ENCODE assay signal across 9 cellular contexts in the genomic region with DNA sequence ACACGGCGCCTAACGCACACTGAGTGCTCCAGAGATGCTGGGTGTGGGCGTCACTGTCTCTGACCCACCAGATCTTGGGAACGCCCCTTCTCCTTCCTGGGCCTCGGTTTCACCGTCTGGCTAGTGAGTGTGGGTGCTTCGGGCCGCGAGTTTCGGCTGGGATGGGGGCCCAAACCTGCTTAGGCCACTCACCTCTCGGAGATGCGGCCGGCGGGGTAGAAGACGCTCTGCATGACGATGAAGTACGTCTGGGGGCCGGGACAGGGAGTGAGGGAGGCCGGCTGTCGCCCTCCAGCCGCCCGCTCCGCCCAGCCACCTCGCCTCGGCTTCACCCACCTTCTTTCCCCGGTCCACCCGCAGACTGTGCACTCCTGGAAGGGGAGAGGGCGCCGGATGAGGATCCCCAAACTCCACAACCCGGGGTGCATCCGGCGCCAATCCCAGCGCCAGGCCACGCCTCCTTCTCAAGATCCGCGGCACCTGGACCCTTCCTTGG. TPM values are rescaled to one million over a fixed set of nuclear protein-coding genes. Genes with fewer than 3 reads are reported as not detected.
DNase-seq lines count a peak whose midpoint lies in the region; ATAC-seq and TF ChIP-seq lines count a peak whose summit lies in the region.
"Had no signal": no experiment of that assay in that cellular context is flagged by ENCODE, and none has a peak within 500 bp of the region (broad histone marks: within the 10 kb centered on the region; RNA-seq: fewer than 3 reads in every experiment).

No MANE protein-coding gene starts in this region.

- H3K4me3 ChIP-seq in cardiac muscle cell (peak overlapping the region; percentile 14), iPS-18c (ENCODE audit: insufficient read depth, low read depth, low read length) (peak overlapping the region; percentile 84), upper lobe of right lung (peak overlapping the region; percentile 43), aorta (ENCODE audit: low read length in 2 of 2) (no peak overlapping the region)
- H3K4me3 ChIP-seq: adrenal gland had no signal

- H3K27ac ChIP-seq in cardiac muscle cell = no peak overlapping the region
- no peak overlapping the region for H3K27ac ChIP-seq in upper lobe of right lung
- H3K27ac ChIP-seq in aorta (ENCODE audit: low read depth in 1 of 2, low read length in 2 of 2) = no peak overlapping the region
- H3K27ac ChIP-seq: adrenal gland had no signal

- no peak for ATAC-seq in left cardiac atrium
- peak; percentile 8 to 17 for ATAC-seq in activated naive CD4-positive, alpha-beta T cell treated with anti-CD3 and anti-CD28 coated beads, Interleukin-2, amount 50 U/mL, for 72 hours
- ATAC-seq in upper lobe of right lung = no peak
- ATAC-seq in aorta (ENCODE audit: low FRiP score) = no peak

- intact Hi-C loops in left cardiac atrium (cut with DNase I) = no loop called here
- intact Hi-C loops in upper lobe of right lung (cut with DNase I) = loop anchor here (10.0 kb wide), 1 partner anchor 192 kb away; the partner anchor contains the start of gene TOR2A
- intact Hi-C loops in aorta (cut with DNase I) = loop anchor here in 1 of 2 donors (10.0 kb wide), 1 partner anchor 422 kb away; no protein-coding TSS in a partner anchor

- WGBS in aorta, 2 donors = 9% methylated on average over 34 to 37 of the region's 37 CpGs

- H3K36me3 ChIP-seq in cardiac muscle cell (no peaks in the 10 kb centered on the region), upper lobe of right lung (no peaks in the 10 kb centered on the region), aorta (ENCODE audit: control insufficient read depth in 1 of 2, insufficient read depth in 2 of 2, low read length in 1 of 2) (no peaks in the 10 kb centered on the region)
- H3K36me3 ChIP-seq: adrenal gland had no signal

- H3K27me3 ChIP-seq in cardiac muscle cell = peaks cover 36% of the 10 kb centered on the region
- H3K27me3 ChIP-seq in upper lobe of right lung = peaks cover 11% of the 10 kb centered on the region
- H3K27me3 ChIP-seq in aorta (ENCODE audit: control insufficient read depth in 1 of 2, insufficient read depth in 2 of 2, low read length in 1 of 2) = no peaks in the 10 kb centered on the region

- no peaks in the 10 kb centered on the region for H3K9me3 Mint-ChIP-seq in activated naive CD4-positive, alpha-beta T cell treated with anti-CD3 and anti-CD28 coated beads, Interleukin-2, amount 50 U/mL, for 72 hours

- H3K4me1 ChIP-seq in cardiac muscle cell (ENCODE audit: low read depth) = no peaks in the 10 kb centered on the region
- H3K4me1 ChIP-seq in upper lobe of right lung = peaks cover 27% of the 10 kb centered on the region
- peaks cover 0 to 2% of the 10 kb centered on the region in 2 donors for H3K4me1 ChIP-seq in aorta (ENCODE audit: control insufficient read depth in 1 of 2, insufficient read depth in 2 of 2, low read length in 2 of 2)

- H3K27ac Mint-ChIP-seq in activated naive CD4-positive, alpha-beta T cell treated with anti-CD3 and anti-CD28 coated beads, Interleukin-2, amount 50 U/mL, for 72 hours = no peak overlapping the region

- no peaks in the 10 kb centered on the region for H3K36me3 Mint-ChIP-seq in activated naive CD4-positive, alpha-beta T cell treated with anti-CD3 and anti-CD28 coated beads, Interleukin-2, amount 50 U/mL, for 72 hours

- DNase-seq in cardiac muscle cell (ENCODE audit: low read depth in 1 of 2, low spot score in 1 of 2) (no peak), left cardiac atrium (no peak), upper lobe of right lung (no peak), NCI-H2196 (lab: John Stamatoyannopoulos, UW; ENCODE audit: unreplicated experiment) (no peak), HCEC 1CT (no peak), aorta (no peak)
- no peak for DNase-seq in activated naive CD4-positive, alpha-beta T cell treated with anti-CD3 and anti-CD28 coated beads, Interleukin-2, amount 50 U/mL, for 72 hours (ENCODE audit: low spot score in 2 of 2)
- DNase-seq: adrenal gland had no signal

- H3K9me3 ChIP-seq in cardiac muscle cell (ENCODE audit: low read depth) = no peaks in the 10 kb centered on the region
- H3K9me3 ChIP-seq in iPS-18c (ENCODE audit: control insufficient read depth, insufficient read depth, low read length) = peaks cover under 1% of the 10 kb centered on the region
- no peaks in the 10 kb centered on the region for H3K9me3 ChIP-seq in upper lobe of right lung
- H3K9me3 ChIP-seq in aorta (ENCODE audit: control insufficient read depth, low read length) = no peaks in the 10 kb centered on the region
- H3K9me3 ChIP-seq: adrenal gland had no signal

- TF ChIP-seq CTCF in cardiac muscle cell (IDR thresholded peaks at IDR 0.05; ENCODE audit: low read depth, low read length) (no peak), upper lobe of right lung (IDR thresholded peaks at IDR 0.05) (no peak)

RNA-seq across cellular contexts. Expression of gene PIP5KL1, which starts 3.6 kb away (rescaled TPM):
- 0.89 and 1.7 TPM in 2 replicates for total RNA-seq in cardiac muscle cell
- 3.4 and 3.5 TPM in 2 replicates for polyA plus RNA-seq in cardiac muscle cell
- total RNA-seq in left cardiac atrium = under 1 TPM; 0.50 to 0.99 TPM
- total RNA-seq in activated naive CD4-positive, alpha-beta T cell treated with anti-CD3 and anti-CD28 coated beads, Interleukin-2, amount 50 U/mL, for 72 hours = 1 to 10 TPM; 4.0 to 6.8 TPM
- total RNA-seq in upper lobe of right lung = 3.5 TPM
- 1 to 10 TPM; 3.0 TPM for total RNA-seq in aorta
- polyA plus RNA-seq in aorta = 1 to 10 TPM; 1.4 to 4.5 TPM

RNA-seq across cellular contexts. Expression of gene ST6GALNAC4, which starts 10.2 kb away (rescaled TPM):
- 66.2 and 119 TPM in 2 replicates for total RNA-seq in cardiac muscle cell
- 48.8 and 71.4 TPM in 2 replicates for polyA plus RNA-seq in cardiac muscle cell
- total RNA-seq in left cardiac atrium = 10 to 100 TPM; 35.8 to 49.9 TPM
- total RNA-seq in activated naive CD4-positive, alpha-beta T cell treated with anti-CD3 and anti-CD28 coated beads, Interleukin-2, amount 50 U/mL, for 72 hours = 10 to 100 TPM; 24.5 to 43.2 TPM
- 58.8 TPM for total RNA-seq in upper lobe of right lung
- total RNA-seq in aorta = 10 to 100 TPM; 34.9 to 46.5 TPM
- 10 to 100 TPM; 17.7 to 25.5 TPM for polyA plus RNA-seq in aorta

RNA-seq across cellular contexts. Expression of gene DPM2, which starts 10.6 kb away (rescaled TPM):
- total RNA-seq in cardiac muscle cell = 26.1 and 35.6 TPM in 2 replicates
- 54.2 and 70.7 TPM in 2 replicates for polyA plus RNA-seq in cardiac muscle cell
- 10 to 100 TPM; 14.7 to 18.3 TPM for total RNA-seq in left cardiac atrium
- total RNA-seq in activated naive CD4-positive, alpha-beta T cell treated with anti-CD3 and anti-CD28 coated beads, Interleukin-2, amount 50 U/mL, for 72 hours = 10 to 100 TPM; 26.0 to 49.8 TPM
- total RNA-seq in upper lobe of right lung = 37.1 TPM
- 10 to 100 TPM; 20.0 to 26.3 TPM for total RNA-seq in aorta
- polyA plus RNA-seq in aorta = 10 to 100 TPM; 18.2 to 22.7 TPM

RNA-seq across cellular contexts. Expression of gene ST6GALNAC6, which starts 27.6 kb away (rescaled TPM):
- total RNA-seq in cardiac muscle cell (49.4 and 73.4 TPM in 2 replicates), left cardiac atrium (10 to 100 TPM; 56.7 to 71.7 TPM), upper lobe of right lung (94.7 TPM), aorta (100 to 1,000 TPM; 103 to 125 TPM)
- polyA plus RNA-seq in cardiac muscle cell (53.0 and 85.2 TPM in 2 replicates), aorta (100 to 1,000 TPM; 125 to 176 TPM)
- total RNA-seq in activated naive CD4-positive, alpha-beta T cell treated with anti-CD3 and anti-CD28 coated beads, Interleukin-2, amount 50 U/mL, for 72 hours = 10 to 100 TPM; 55.2 to 56.1 TPM

RNA-seq across cellular contexts. Expression of gene AK1, which starts 49.5 kb away (rescaled TPM):
- 174 and 175 TPM in 2 replicates for total RNA-seq in cardiac muscle cell
- polyA plus RNA-seq in cardiac muscle cell = 346 and 413 TPM in 2 replicates
- total RNA-seq in left cardiac atrium = 100 to 1,000 TPM; 593 to 626 TPM
- total RNA-seq in activated naive CD4-positive, alpha-beta T cell treated with anti-CD3 and anti-CD28 coated beads, Interleukin-2, amount 50 U/mL, for 72 hours = 10 to 100 TPM; 19.0 to 31.3 TPM
- 158 TPM for total RNA-seq in upper lobe of right lung
- 10 to 100 TPM; 92.4 to 99.5 TPM for total RNA-seq in aorta
- 100 to 1,000 TPM; 111 to 168 TPM for polyA plus RNA-seq in aorta

Comparison
In these comparisons a context has a peak if more than half of its experiments do, and no peak if none do; other contexts are left out.
1. H3K4me3 ChIP-seq: peak in cardiac muscle cell (single experiment), iPS-18c (single experiment) and upper lobe of right lung (single experiment); none in aorta (0 of 2).
2. ATAC-seq: peak in activated naive CD4-positive, alpha-beta T cell treated with anti-CD3 and anti-CD28 coated beads, Interleukin-2, amount 50 U/mL, for 72 hours (2 of 2); none in left cardiac atrium (0 of 2), upper lobe of right lung (single experiment) and aorta (single experiment).